In the genomic region with DNA sequence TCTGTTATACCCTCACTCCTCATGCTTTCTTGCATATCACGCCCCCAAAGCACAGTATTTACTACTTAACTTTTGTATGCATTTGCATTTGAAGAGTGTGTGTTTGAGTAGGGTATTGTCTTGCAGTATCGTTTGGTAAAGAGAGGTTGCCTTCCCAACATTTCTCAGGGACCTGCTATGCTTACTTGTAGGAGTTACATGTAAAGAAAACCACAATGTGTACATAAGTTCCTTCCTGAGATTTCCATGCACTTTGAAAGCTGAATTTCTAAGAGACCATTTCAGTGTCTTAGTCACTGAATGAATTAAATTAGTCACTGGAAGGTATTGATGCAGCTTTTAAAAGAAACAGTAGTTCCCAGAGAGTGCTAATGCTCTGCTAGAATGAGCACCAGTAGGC, we compare ENCODE assay signal across 21 cellular contexts.
DNase-seq lines count a peak whose midpoint lies in the region; ATAC-seq and TF ChIP-seq lines count a peak whose summit lies in the region.
"Had no signal": no experiment of that assay in that cellular context is flagged by ENCODE, and none has a peak within 500 bp of the region (broad histone marks: within the 10 kb centered on the region; RNA-seq: fewer than 3 reads in every experiment).

No MANE protein-coding gene starts in this region.

- H3K27ac ChIP-seq in AG04450 (ENCODE audit: low read depth, low read length) (no peak overlapping the region), iPS-20b (ENCODE audit: low read length) (peak overlapping the region; percentile 49), Karpas-422 (ENCODE audit: low read length) (no peak overlapping the region)
- H3K27ac ChIP-seq: KMS-11, psoas muscle, spleen had no signal

- POLR2A ChIA-PET in AG04450 (lab: Yijun Ruan, JAX), result no interaction called here

- in situ Hi-C loops in astrocyte of the spinal cord (cut with HindIII; ENCODE audit: low sequenced_read_pairs), result no loop called here

- H3K4me3 ChIP-seq in AG04450 (ENCODE audit: low read depth, low read length), result no peak overlapping the region
- no peak overlapping the region for H3K4me3 ChIP-seq in astrocyte of the spinal cord (ENCODE audit: low read depth, low read length)
- peak overlapping the region; percentile 50 for H3K4me3 ChIP-seq in iPS-20b (ENCODE audit: low read length)
- H3K4me3 ChIP-seq in Karpas-422 (ENCODE audit: low read length), result no peak overlapping the region
- H3K4me3 ChIP-seq: psoas muscle, spleen had no signal

- ATAC-seq in HG03439 (IDR thresholded peaks at IDR 0.05; ENCODE audit: unreplicated experiment), result no peak
- ATAC-seq in GM18511 (IDR thresholded peaks at IDR 0.05; ENCODE audit: unreplicated experiment), result no peak
- ATAC-seq: psoas muscle had no signal

- peak; percentile 56 for DNase-seq in AG04450 (ENCODE audit: low read depth, low spot score)
- peak; percentile 86 for DNase-seq in HT1080 (ENCODE audit: low read depth)
- DNase-seq in astrocyte of the spinal cord (ENCODE audit: low read depth, low spot score), result peak; percentile 67
- DNase-seq in Karpas-422, result no peak
- DNase-seq in MV-4-11 (lab: John Stamatoyannopoulos, UW), result no peak
- DNase-seq: ACHN; activated CD4-positive, alpha-beta T cell treated with anti-CD3 and anti-CD28 coated beads, Interleukin-2, amount 50 U/mL, for 1 hour; activated CD8-positive, alpha-beta memory T cell treated with anti-CD3 and anti-CD28 coated beads, Interleukin-2, amount 50 U/mL, for 4 hours; activated gamma-delta T cell; amygdala; DMS53; NCI-H1048; NCI-H2029 treated with DMSO at 0.1 percent for 48 hours; psoas muscle; SHP77; spleen; stimulated activated CD4-positive, alpha-beta T cell treated with anti-CD3 and anti-CD28 coated beads, Interleukin-4, amount 100 ng/mL, for 4 hours had no signal

- H2AFZ ChIP-seq in Karpas-422 (ENCODE audit: low read length), result no peak overlapping the region

- H3K36me3 ChIP-seq in iPS-20b (ENCODE audit: insufficient read depth, low read depth, low read length) (no peaks in the 10 kb centered on the region), Karpas-422 (ENCODE audit: insufficient read depth, low read length) (no peaks in the 10 kb centered on the region)
- H3K36me3 ChIP-seq: spleen had no signal

- H3K79me2 ChIP-seq in Karpas-422 (ENCODE audit: low read length), result no peaks in the 10 kb centered on the region

- H3K4me1 ChIP-seq in iPS-20b (ENCODE audit: insufficient read depth, low read length) (peaks cover 45% of the 10 kb centered on the region), Karpas-422 (ENCODE audit: low read length) (no peaks in the 10 kb centered on the region)
- H3K4me1 ChIP-seq: psoas muscle, spleen had no signal

- no peaks in the 10 kb centered on the region for H3K9me2 ChIP-seq in Karpas-422 (replicated peaks; ENCODE audit: insufficient read depth, low read length)

- no peaks in the 10 kb centered on the region for H4K20me1 ChIP-seq in Karpas-422 (ENCODE audit: insufficient read depth, low read depth, low read length)

- CTCF ChIA-PET in AG04450 (lab: Charles Lee), result interaction anchor here (0.6 to 1.6 kb wide), 2 partner anchors 869 to 1401 kb away, joined by 3 to 6 read pairs; no protein-coding TSS in a partner anchor

- H3K4me2 ChIP-seq in Karpas-422 (ENCODE audit: low read depth, low read length, poor library complexity, severe bottlenecking), result no peak overlapping the region
- H3K4me2 ChIP-seq: KMS-11 had no signal

- no peaks in the 10 kb centered on the region for H3K9me3 ChIP-seq in AG04450 (ENCODE audit: control insufficient read depth, insufficient read depth, low read length)
- no peaks in the 10 kb centered on the region for H3K9me3 ChIP-seq in iPS-20b (ENCODE audit: insufficient read depth, low read depth, low read length)
- H3K9me3 ChIP-seq in Karpas-422 (ENCODE audit: low read length), result peaks cover 5% of the 10 kb centered on the region; the same call in 1 of the 2 replicates
- H3K9me3 ChIP-seq: psoas muscle, spleen had no signal

- H3K27me3 ChIP-seq in AG04450 (ENCODE audit: control insufficient read depth, insufficient read depth, low read length) (no peaks in the 10 kb centered on the region), iPS-20b (ENCODE audit: insufficient read depth, low read length) (no peaks in the 10 kb centered on the region), Karpas-422 (ENCODE audit: low read length) (no peaks in the 10 kb centered on the region)

- TF ChIP-seq CTCF in AG04450 (IDR thresholded peaks at IDR 0.05; ENCODE audit: low read depth, low read length), result no peak
- TF ChIP-seq CTCF in astrocyte of the spinal cord (IDR thresholded peaks at IDR 0.05; ENCODE audit: low read depth, low read length), result no peak

- peak overlapping the region; percentile 46; the same call in 1 of the 2 replicates for H3K9ac ChIP-seq in iPS-20b (ENCODE audit: low read depth, low read length)
- no peak overlapping the region for H3K9ac ChIP-seq in Karpas-422 (ENCODE audit: low read length)
- H3K9ac ChIP-seq: KMS-11 had no signal

Comparison
In these comparisons a context has a peak if more than half of its experiments do, and no peak if none do; other contexts are left out.
1. DNase-seq: peak in AG04450 (single experiment), HT1080 (single experiment) and astrocyte of the spinal cord (single experiment); none in Karpas-422 (single experiment) and MV-4-11 (single experiment).